22 cellular contexts compared by ENCODE assay signal in genomic region chr19:30473334-30473867, GRCh38.
A peak's percentile ranks its signal among the peaks of the same experiment; 100 is the strongest.
DNase-seq lines count a peak whose midpoint lies in the region; ATAC-seq and TF ChIP-seq lines count a peak whose summit lies in the region.
"Had no signal": no experiment of that assay in that cellular context is flagged by ENCODE, and none has a peak within 500 bp of the region (broad histone marks: within the 10 kb centered on the region; RNA-seq: fewer than 3 reads in every experiment).

No MANE protein-coding gene starts in this region.

- DNase-seq in Daoy (ENCODE audit: low read depth): peak; percentile 72
- no peak for DNase-seq in RWPE2 (ENCODE audit: low spot score)
- DNase-seq in glutamatergic neuron: no peak
- DNase-seq in NCI-H526 treated with DMSO at 0.1 percent for 48 hours (lab: John Stamatoyannopoulos, UW): no peak
- DNase-seq in T-helper 2 cell treated with Interferon-gamma antibody and Interleukin-4, amounts not matched to agents 5 μg/mL and 100 μg/mL, for 36 hours (ENCODE audit: low spot score): no peak
- no peak for DNase-seq in NCI-H1092 treated with DMSO at 0.1 percent for 48 hours (lab: John Stamatoyannopoulos, UW)
- DNase-seq: ACHN; AML-193; BE2C; CD4-positive, alpha-beta T cell; CD8-positive, alpha-beta memory T cell; DMS 273 treated with DMSO at 0.1 percent for 48 hours; DMS79; GF-D8; H9; HFFc6 had no signal

- peaks cover 8% of the 10 kb centered on the region for H3K27me3 Mint-ChIP-seq in glutamatergic neuron (ENCODE audit: unreplicated experiment)
- H3K27me3 Mint-ChIP-seq in T-helper 2 cell treated with Interferon-gamma antibody and Interleukin-4, amounts not matched to agents 5 μg/mL and 100 μg/mL, for 36 hours (ENCODE audit: low read depth): no peaks in the 10 kb centered on the region
- H3K27me3 Mint-ChIP-seq: CD4-positive, alpha-beta T cell; CD8-positive, alpha-beta memory T cell had no signal

- no peaks in the 10 kb centered on the region for H3K27me3 ChIP-seq in RWPE2 (ENCODE audit: insufficient read depth, poor library complexity, severe bottlenecking)
- H3K27me3 ChIP-seq: BE2C; BLaER1 treated with 17β-estradiol and CSF1 and Interleukin-3, amounts not matched to agents 10 nM and 100 nM had no signal

- peak overlapping the region; percentile 50 for H3K27ac Mint-ChIP-seq in glutamatergic neuron (ENCODE audit: unreplicated experiment)
- no peak overlapping the region for H3K27ac Mint-ChIP-seq in T-helper 2 cell treated with Interferon-gamma antibody and Interleukin-4, amounts not matched to agents 5 μg/mL and 100 μg/mL, for 36 hours
- H3K27ac Mint-ChIP-seq: CD14-positive monocyte; CD4-positive, alpha-beta T cell; CD8-positive, alpha-beta memory T cell; GM23338; HFFc6 had no signal

- H3K4me1 ChIP-seq in RWPE2 (ENCODE audit: insufficient read depth, poor library complexity, severe bottlenecking): no peaks in the 10 kb centered on the region
- H3K4me1 ChIP-seq: A549; BE2C; BLaER1 treated with 17β-estradiol and CSF1 and Interleukin-3, amounts not matched to agents 10 nM and 100 nM had no signal

- H3K36me3 Mint-ChIP-seq in glutamatergic neuron (ENCODE audit: unreplicated experiment): peaks cover 4% of the 10 kb centered on the region
- no peaks in the 10 kb centered on the region for H3K36me3 Mint-ChIP-seq in T-helper 2 cell treated with Interferon-gamma antibody and Interleukin-4, amounts not matched to agents 5 μg/mL and 100 μg/mL, for 36 hours (ENCODE audit: low read depth)
- H3K36me3 Mint-ChIP-seq: CD14-positive monocyte; CD8-positive, alpha-beta memory T cell had no signal

- no peak overlapping the region for H3K27ac ChIP-seq in RWPE2 (ENCODE audit: poor library complexity, severe bottlenecking)
- H3K27ac ChIP-seq: 22Rv1; A549; BLaER1 treated with 17β-estradiol and CSF1 and Interleukin-3, amounts not matched to agents 10 nM and 100 nM had no signal

- H3K36me3 ChIP-seq in RWPE2 (ENCODE audit: low read depth): no peaks in the 10 kb centered on the region
- H3K36me3 ChIP-seq: BE2C; BLaER1 treated with 17β-estradiol and CSF1 and Interleukin-3, amounts not matched to agents 10 nM and 100 nM had no signal

- H3K9me3 ChIP-seq in RWPE2 (ENCODE audit: severe bottlenecking): no peaks in the 10 kb centered on the region
- H3K9me3 ChIP-seq: A549, BE2C had no signal

- H3K4me1 Mint-ChIP-seq in glutamatergic neuron (ENCODE audit: low read depth, unreplicated experiment): peaks cover 10% of the 10 kb centered on the region
- no peaks in the 10 kb centered on the region for H3K4me1 Mint-ChIP-seq in T-helper 2 cell treated with Interferon-gamma antibody and Interleukin-4, amounts not matched to agents 5 μg/mL and 100 μg/mL, for 36 hours (ENCODE audit: low read depth)
- H3K4me1 Mint-ChIP-seq: CD14-positive monocyte; CD8-positive, alpha-beta memory T cell had no signal

- H3K4me3 ChIP-seq in RWPE2 (ENCODE audit: severe bottlenecking): no peak overlapping the region
- H3K4me3 ChIP-seq: A549; BLaER1 treated with 17β-estradiol and CSF1 and Interleukin-3, amounts not matched to agents 10 nM and 100 nM; GM23338 had no signal

- TF ChIP-seq CTCF in RWPE2 (IDR thresholded peaks at IDR 0.05; ENCODE audit: poor library complexity, severe bottlenecking): no peak
- TF ChIP-seq CTCF in glutamatergic neuron (IDR thresholded peaks at IDR 0.05; ENCODE audit: partially characterized antibody, unreplicated experiment): no peak

- no peak overlapping the region for H3K4me3 Mint-ChIP-seq in glutamatergic neuron (ENCODE audit: unreplicated experiment)
- H3K4me3 Mint-ChIP-seq in T-helper 2 cell treated with Interferon-gamma antibody and Interleukin-4, amounts not matched to agents 5 μg/mL and 100 μg/mL, for 36 hours: no peak overlapping the region
- H3K4me3 Mint-ChIP-seq: CD14-positive monocyte; CD4-positive, alpha-beta T cell; CD8-positive, alpha-beta memory T cell; GM23338; H9; HFFc6 had no signal

- ATAC-seq in RWPE2 (ENCODE audit: low read depth): peak; percentile 63
- ATAC-seq: A549, GM23338, HCT116 had no signal

- H3K9me3 Mint-ChIP-seq in glutamatergic neuron (ENCODE audit: unreplicated experiment): peaks cover 8% of the 10 kb centered on the region
- H3K9me3 Mint-ChIP-seq in T-helper 2 cell treated with Interferon-gamma antibody and Interleukin-4, amounts not matched to agents 5 μg/mL and 100 μg/mL, for 36 hours: peaks cover 6% of the 10 kb centered on the region
- H3K9me3 Mint-ChIP-seq: GM23338, H9 had no signal
